Comparison of ENCODE assay signal across 12 cellular contexts in the genomic region with DNA sequence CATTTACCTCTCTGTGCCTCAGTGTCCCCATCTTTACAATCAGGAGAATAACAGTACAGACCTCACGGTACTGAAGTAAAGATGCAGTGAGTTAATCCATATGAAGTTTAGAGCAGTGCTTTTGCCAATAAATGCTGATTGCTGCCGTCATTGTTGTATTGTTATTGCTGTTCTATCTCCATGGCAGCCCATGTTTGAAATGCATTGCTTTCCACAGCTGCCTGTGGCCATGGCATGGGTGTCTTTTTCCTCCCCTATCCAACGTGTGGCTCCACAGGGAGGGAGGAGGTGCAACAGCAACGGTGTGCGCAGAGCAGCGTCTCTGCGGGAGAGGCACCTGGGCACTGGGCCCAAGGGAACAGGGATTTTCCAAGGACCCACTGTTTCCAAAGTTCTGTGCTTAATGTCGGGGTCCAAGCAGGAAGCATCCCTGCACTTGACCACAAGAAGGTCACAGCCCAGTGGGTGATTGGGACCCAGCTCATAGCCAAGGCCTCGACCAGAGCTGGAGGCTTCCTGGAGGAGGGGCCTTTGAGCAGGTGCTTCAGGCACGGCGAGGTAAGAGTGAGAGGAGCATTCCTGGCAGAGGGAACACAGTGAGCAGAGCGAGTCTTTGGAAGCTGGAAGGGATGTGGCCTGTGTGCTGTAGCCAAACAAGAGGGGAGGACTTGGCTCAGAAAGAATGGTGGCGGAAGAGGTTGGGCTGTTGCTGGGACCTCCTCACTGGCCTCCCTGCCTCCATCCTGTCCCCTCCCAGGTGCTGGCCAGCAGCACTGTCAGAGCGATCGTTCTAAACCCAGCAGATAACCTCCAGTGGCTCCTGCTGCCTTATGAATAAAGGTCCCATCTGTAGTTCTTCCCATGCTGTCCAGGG. TPM values are rescaled to one million over a fixed set of nuclear protein-coding genes. Genes with fewer than 3 reads are reported as not detected.
DNase-seq lines count a peak whose midpoint lies in the region; ATAC-seq and TF ChIP-seq lines count a peak whose summit lies in the region.
"Had no signal": no experiment of that assay in that cellular context is flagged by ENCODE, and none has a peak within 500 bp of the region (broad histone marks: within the 10 kb centered on the region; RNA-seq: fewer than 3 reads in every experiment).

No MANE protein-coding gene starts in this region.

- H3K27ac ChIP-seq in body of pancreas (peak overlapping the region; percentile 64 to 97 (median 80)), right lobe of liver (peak overlapping the region in 2 of 3 donors; percentile 15 to 38)
- H3K27ac ChIP-seq: thoracic aorta had no signal

- no peak for DNase-seq in activated T-cell treated with anti-CD3 and anti-CD28 coated beads, Interleukin-2, amount 50 U/mL, for 24 hours
- DNase-seq in activated T-cell treated with anti-CD3 and anti-CD28 coated beads, Interleukin-2, amount 50 U/mL, for 4 hours, result no peak
- DNase-seq in body of pancreas (peak; percentile 45 to 71 (median 57)), right lobe of liver (no peak), type B pancreatic cell (ENCODE audit: extremely low spot score, unreplicated experiment) (no peak), COR-L47 (lab: John Stamatoyannopoulos, UW) (no peak), midbrain (lab: John Stamatoyannopoulos, UW) (no peak)
- no peak for DNase-seq in activated naive CD4-positive, alpha-beta T cell treated with anti-CD3 and anti-CD28 coated beads, Interleukin-2, amount 10 ng/mL, durations not matched to agents 7 days and 5 days
- DNase-seq: activated T-cell treated with anti-CD3 and anti-CD28 coated beads for 4 hours, NCI-H2171 had no signal

- H3K9me3 Mint-ChIP-seq in activated T-cell treated with anti-CD3 and anti-CD28 coated beads, Interleukin-2, amount 50 U/mL, for 24 hours, result no peaks in the 10 kb centered on the region
- no peaks in the 10 kb centered on the region for H3K9me3 Mint-ChIP-seq in activated T-cell treated with anti-CD3 and anti-CD28 coated beads, Interleukin-2, amount 50 U/mL, for 4 hours
- H3K9me3 Mint-ChIP-seq in type B pancreatic cell, result no peaks in the 10 kb centered on the region
- no peaks in the 10 kb centered on the region for H3K9me3 Mint-ChIP-seq in activated naive CD4-positive, alpha-beta T cell treated with anti-CD3 and anti-CD28 coated beads, Interleukin-2, amount 10 ng/mL, durations not matched to agents 7 days and 5 days

- intact Hi-C loops in body of pancreas (cut with DNase I), result no loop called here
- intact Hi-C loops in right lobe of liver (cut with DNase I), result loop anchor here in 1 of 2 donors (10.0 kb wide), 1 partner anchor 180 kb away; no protein-coding TSS in a partner anchor

- peak overlapping the region; percentile 32 for H3K4me3 Mint-ChIP-seq in activated T-cell treated with anti-CD3 and anti-CD28 coated beads, Interleukin-2, amount 50 U/mL, for 24 hours
- no peak overlapping the region for H3K4me3 Mint-ChIP-seq in activated T-cell treated with anti-CD3 and anti-CD28 coated beads, Interleukin-2, amount 50 U/mL, for 4 hours
- H3K4me3 Mint-ChIP-seq in type B pancreatic cell, result peak overlapping the region; percentile 81
- H3K4me3 Mint-ChIP-seq in activated naive CD4-positive, alpha-beta T cell treated with anti-CD3 and anti-CD28 coated beads, Interleukin-2, amount 10 ng/mL, durations not matched to agents 7 days and 5 days, result no peak overlapping the region

- H3K4me1 Mint-ChIP-seq in activated T-cell treated with anti-CD3 and anti-CD28 coated beads, Interleukin-2, amount 50 U/mL, for 24 hours (ENCODE audit: low read depth), result peaks cover 52% of the 10 kb centered on the region
- peaks cover 23% of the 10 kb centered on the region for H3K4me1 Mint-ChIP-seq in activated T-cell treated with anti-CD3 and anti-CD28 coated beads, Interleukin-2, amount 50 U/mL, for 4 hours (ENCODE audit: low read depth)
- peaks cover 54% of the 10 kb centered on the region for H3K4me1 Mint-ChIP-seq in type B pancreatic cell (ENCODE audit: unreplicated experiment)
- peaks cover 44% of the 10 kb centered on the region for H3K4me1 Mint-ChIP-seq in activated naive CD4-positive, alpha-beta T cell treated with anti-CD3 and anti-CD28 coated beads, Interleukin-2, amount 10 ng/mL, durations not matched to agents 7 days and 5 days

- H3K27me3 Mint-ChIP-seq in activated T-cell treated with anti-CD3 and anti-CD28 coated beads, Interleukin-2, amount 50 U/mL, for 24 hours, result no peaks in the 10 kb centered on the region
- H3K27me3 Mint-ChIP-seq in activated T-cell treated with anti-CD3 and anti-CD28 coated beads, Interleukin-2, amount 50 U/mL, for 4 hours (ENCODE audit: low read depth), result no peaks in the 10 kb centered on the region
- peaks cover 3% of the 10 kb centered on the region for H3K27me3 Mint-ChIP-seq in type B pancreatic cell
- H3K27me3 Mint-ChIP-seq in activated naive CD4-positive, alpha-beta T cell treated with anti-CD3 and anti-CD28 coated beads, Interleukin-2, amount 10 ng/mL, durations not matched to agents 7 days and 5 days, result peaks cover 8% of the 10 kb centered on the region

- no peaks in the 10 kb centered on the region for H3K27me3 ChIP-seq in body of pancreas
- no peaks in the 10 kb centered on the region for H3K27me3 ChIP-seq in right lobe of liver

- no peak for ATAC-seq in activated T-cell treated with anti-CD3 and anti-CD28 coated beads, Interleukin-2, amount 50 U/mL, for 4 hours
- ATAC-seq in body of pancreas (peak; percentile 19), right lobe of liver (peak in 2 of 4 donors; percentile 15)

- peaks cover 23% of the 10 kb centered on the region for H3K36me3 Mint-ChIP-seq in activated T-cell treated with anti-CD3 and anti-CD28 coated beads, Interleukin-2, amount 50 U/mL, for 24 hours (ENCODE audit: low read depth)
- H3K36me3 Mint-ChIP-seq in activated T-cell treated with anti-CD3 and anti-CD28 coated beads, Interleukin-2, amount 50 U/mL, for 4 hours (ENCODE audit: insufficient read depth), result no peaks in the 10 kb centered on the region
- no peaks in the 10 kb centered on the region for H3K36me3 Mint-ChIP-seq in type B pancreatic cell
- peaks cover 5% of the 10 kb centered on the region for H3K36me3 Mint-ChIP-seq in activated naive CD4-positive, alpha-beta T cell treated with anti-CD3 and anti-CD28 coated beads, Interleukin-2, amount 10 ng/mL, durations not matched to agents 7 days and 5 days

- TF ChIP-seq POLR2A in body of pancreas (IDR thresholded peaks at IDR 0.05) (peak in 2 of 3 donors; percentile 35 to 51), right lobe of liver (IDR thresholded peaks at IDR 0.05) (no peak)

- CTCF ChIA-PET in activated naive CD4-positive, alpha-beta T cell treated with anti-CD3 and anti-CD28 coated beads, Interleukin-2, amount 10 ng/mL, durations not matched to agents 7 days and 5 days (lab: Charles Lee), result no interaction called here

- TF ChIP-seq CTCF in body of pancreas (IDR thresholded peaks at IDR 0.05) (no peak), right lobe of liver (IDR thresholded peaks at IDR 0.05) (no peak), type B pancreatic cell (conservative IDR thresholded peaks at IDR 0.05) (no peak)

- H3K27ac Mint-ChIP-seq in activated T-cell treated with anti-CD3 and anti-CD28 coated beads, Interleukin-2, amount 50 U/mL, for 24 hours, result peak overlapping the region; percentile 74
- H3K27ac Mint-ChIP-seq in type B pancreatic cell, result peak overlapping the region; percentile 89
- no peak overlapping the region for H3K27ac Mint-ChIP-seq in activated naive CD4-positive, alpha-beta T cell treated with anti-CD3 and anti-CD28 coated beads, Interleukin-2, amount 10 ng/mL, durations not matched to agents 7 days and 5 days

- H3K4me1 ChIP-seq in body of pancreas, result peaks cover 56% of the 10 kb centered on the region
- peaks cover 0 to 8% (median 3%) of the 10 kb centered on the region in 4 donors for H3K4me1 ChIP-seq in right lobe of liver

- H3K9me3 ChIP-seq in body of pancreas (no peaks in the 10 kb centered on the region), right lobe of liver (no peaks in the 10 kb centered on the region)
- H3K9me3 ChIP-seq: HAP-1, thoracic aorta had no signal

- WGBS in body of pancreas, 2 donors, result 49 to 50% methylated on average over 13 to 15 of the region's 15 CpGs
- WGBS in right lobe of liver (ENCODE audit: insufficient coverage, low coverage, low lambda C conversion rate, missing lambda C conversion rate), result 73% methylated on average over 10 of the region's 15 CpGs

- H3K4me3 ChIP-seq in body of pancreas (no peak overlapping the region), right lobe of liver (no peak overlapping the region)
- H3K4me3 ChIP-seq: HAP-1, thoracic aorta had no signal

- H3K36me3 ChIP-seq in body of pancreas (replicated peaks in 1 of 2; ENCODE audit: insufficient read depth in 1 of 2, low read depth in 2 of 2), result no peaks in the 10 kb centered on the region
- H3K36me3 ChIP-seq in right lobe of liver, result no peaks in the 10 kb centered on the region
- H3K36me3 ChIP-seq: thoracic aorta had no signal

RNA-seq across cellular contexts. Expression of a gene that starts 3.9 kb away (rescaled TPM):
- total RNA-seq in activated T-cell treated with anti-CD3 and anti-CD28 coated beads, Interleukin-2, amount 50 U/mL, for 4 hours, result 10 to 100 TPM; 19.9 to 22.4 (median 20.1) TPM
- total RNA-seq in body of pancreas (10 to 100 TPM; 16.3 to 41.5 TPM), right lobe of liver (10 to 100 TPM in 2 of 6 experiments, 1 to 10 TPM in 4; 6.1 to 14.5 (median 8.4) TPM), type B pancreatic cell (ENCODE audit: low replicate concordance) (61.1 and 61.3 TPM in 2 replicates)

Comparison
In these comparisons a context has a peak if more than half of its experiments do, and no peak if none do; other contexts are left out.
1. H3K4me3 Mint-ChIP-seq: peak in activated T-cell treated with anti-CD3 and anti-CD28 coated beads, Interleukin-2, amount 50 U/mL, for 24 hours (single experiment) and type B pancreatic cell (single experiment); none in activated T-cell treated with anti-CD3 and anti-CD28 coated beads, Interleukin-2, amount 50 U/mL, for 4 hours (single experiment) and activated naive CD4-positive, alpha-beta T cell treated with anti-CD3 and anti-CD28 coated beads, Interleukin-2, amount 10 ng/mL, durations not matched to agents 7 days and 5 days (single experiment).
2. DNase-seq: peak in body of pancreas (4 of 4); none in activated T-cell treated with anti-CD3 and anti-CD28 coated beads, Interleukin-2, amount 50 U/mL, for 24 hours (single experiment), activated T-cell treated with anti-CD3 and anti-CD28 coated beads, Interleukin-2, amount 50 U/mL, for 4 hours (single experiment), right lobe of liver (0 of 3), type B pancreatic cell (single experiment), COR-L47 (single experiment), activated naive CD4-positive, alpha-beta T cell treated with anti-CD3 and anti-CD28 coated beads, Interleukin-2, amount 10 ng/mL, durations not matched to agents 7 days and 5 days (single experiment) and midbrain (single experiment).